In the genomic region with DNA sequence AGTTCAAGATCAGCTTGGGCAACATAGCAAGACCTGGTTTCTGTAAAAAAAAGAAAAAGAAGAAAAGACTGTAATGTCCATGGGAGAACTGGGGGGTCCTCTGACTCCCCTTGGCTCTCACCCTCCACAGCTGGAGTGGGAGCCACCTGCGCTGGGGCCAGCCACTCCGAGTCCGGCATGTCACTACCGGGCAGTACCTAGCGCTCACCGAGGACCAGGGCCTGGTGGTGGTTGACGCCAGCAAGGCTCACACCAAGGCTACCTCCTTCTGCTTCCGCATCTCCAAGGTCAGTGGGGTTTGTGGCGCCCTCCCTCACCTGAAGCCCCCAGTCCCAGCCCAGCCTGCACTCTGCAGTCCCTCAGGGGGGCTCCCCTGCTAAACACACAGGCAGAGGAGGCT, we compare ENCODE assay signal across 33 cellular contexts. TPM values are rescaled to one million over a fixed set of nuclear protein-coding genes. Genes with fewer than 3 reads are reported as not detected.
"Had no signal": no experiment of that assay in that cellular context is flagged by ENCODE, and none has a peak within 500 bp of the region (broad histone marks: within the 10 kb centered on the region; RNA-seq: fewer than 3 reads in every experiment).

No MANE protein-coding gene starts in this region.

- H3K4me3 ChIP-seq: ascending aorta, breast epithelium, cardiac muscle cell, colonic mucosa, esophagus muscularis mucosa, gastroesophageal sphincter had no signal

- H3K27me3 Mint-ChIP-seq: activated CD4-positive, alpha-beta memory T cell treated with anti-CD3 and anti-CD28 coated beads for 36 hours had no signal

- H3K4me3 Mint-ChIP-seq: activated CD4-positive, alpha-beta memory T cell treated with anti-CD3 and anti-CD28 coated beads for 36 hours; activated CD4-positive, alpha-beta T cell treated with anti-CD3 and anti-CD28 coated beads for 36 hours; activated CD4-positive, alpha-beta T cell treated with anti-CD3 and anti-CD28 coated beads, Interleukin-2, amount 10 ng/mL, durations not matched to agents 24 days and 14 days; activated CD8-positive, alpha-beta memory T cell treated with anti-CD3 and anti-CD28 coated beads, Interleukin-2, amount 10 ng/mL, durations not matched to agents 7 days and 5 days; activated CD8-positive, alpha-beta T cell treated with anti-CD3 and anti-CD28 coated beads, Interleukin-2, amount 10 ng/mL, durations not matched to agents 7 days and 5 days; activated naive CD4-positive, alpha-beta T cell treated with anti-CD3 and anti-CD28 coated beads, Interleukin-2, amount 10 ng/mL, durations not matched to agents 7 days and 5 days; activated naive CD8-positive, alpha-beta T cell treated with anti-CD3 and anti-CD28 coated beads, Interleukin-2, amount 10 ng/mL, durations not matched to agents 7 days and 5 days; activated T-helper 1 cell treated with anti-CD3 and anti-CD28 coated beads, Interleukin-12 subunit alpha, Interleukin-12 subunit beta, Interleukin-2, Interleukin-4 antibody, amounts not matched to agents 30 ng/mL and 10 ng/mL and 1 ng/mL, durations not matched to agents 14 hours and 24 hours and 36 hours; brain; T-helper 17 cell; T-helper 2 cell treated with Interferon-gamma antibody and Interleukin-4, amounts not matched to agents 5 μg/mL and 100 μg/mL, for 36 hours had no signal

- H3K4me1 Mint-ChIP-seq: activated CD4-positive, alpha-beta T cell treated with anti-CD3 and anti-CD28 coated beads for 36 hours; activated naive CD4-positive, alpha-beta T cell treated with anti-CD3 and anti-CD28 coated beads, Interleukin-2, amount 10 ng/mL, durations not matched to agents 7 days and 5 days; brain had no signal

- H3K36me3 Mint-ChIP-seq: activated CD4-positive, alpha-beta memory T cell treated with anti-CD3 and anti-CD28 coated beads for 36 hours; activated CD8-positive, alpha-beta memory T cell treated with anti-CD3 and anti-CD28 coated beads, Interleukin-2, amount 10 ng/mL, durations not matched to agents 7 days and 5 days; activated naive CD4-positive, alpha-beta T cell treated with anti-CD3 and anti-CD28 coated beads, Interleukin-2, amount 10 ng/mL, durations not matched to agents 7 days and 5 days; activated naive CD4-positive, alpha-beta T cell treated with anti-CD3 and anti-CD28 coated beads, Interleukin-2, amount 50 U/mL, for 72 hours; activated naive CD8-positive, alpha-beta T cell treated with anti-CD3 and anti-CD28 coated beads, Interleukin-2, amount 10 ng/mL, durations not matched to agents 7 days and 5 days had no signal

- ATAC-seq: activated CD4-positive, alpha-beta T cell treated with anti-CD3 and anti-CD28 coated beads for 36 hours; activated CD8-positive, alpha-beta memory T cell treated with anti-CD3 and anti-CD28 coated beads, Interleukin-2, amount 10 ng/mL, durations not matched to agents 7 days and 5 days; activated CD8-positive, alpha-beta T cell treated with anti-CD3 and anti-CD28 coated beads, Interleukin-2, amount 10 ng/mL, durations not matched to agents 7 days and 5 days; activated naive CD4-positive, alpha-beta T cell treated with anti-CD3 and anti-CD28 coated beads, Interleukin-2, amount 50 U/mL, for 72 hours; foreskin keratinocyte; gastroesophageal sphincter; T-helper 17 cell had no signal

- H3K9me3 Mint-ChIP-seq: activated CD4-positive, alpha-beta memory T cell treated with anti-CD3 and anti-CD28 coated beads for 36 hours; activated CD4-positive, alpha-beta T cell treated with anti-CD3 and anti-CD28 coated beads, Interleukin-2, amount 10 ng/mL, durations not matched to agents 24 days and 14 days; activated naive CD4-positive, alpha-beta T cell treated with anti-CD3 and anti-CD28 coated beads, Interleukin-2, amount 10 ng/mL, durations not matched to agents 7 days and 5 days; activated naive CD4-positive, alpha-beta T cell treated with anti-CD3 and anti-CD28 coated beads, Interleukin-2, amount 50 U/mL, for 72 hours; activated naive CD8-positive, alpha-beta T cell treated with anti-CD3 and anti-CD28 coated beads, Interleukin-2, amount 10 ng/mL, durations not matched to agents 7 days and 5 days; activated T-helper 1 cell treated with anti-CD3 and anti-CD28 coated beads, Interleukin-12 subunit alpha, Interleukin-12 subunit beta, Interleukin-2, Interleukin-4 antibody, amounts not matched to agents 30 ng/mL and 10 ng/mL and 1 ng/mL, durations not matched to agents 14 hours and 24 hours and 36 hours; T-helper 2 cell treated with Interferon-gamma antibody and Interleukin-4, amounts not matched to agents 5 μg/mL and 100 μg/mL, for 36 hours had no signal

- H3K27ac Mint-ChIP-seq: activated CD4-positive, alpha-beta memory T cell treated with anti-CD3 and anti-CD28 coated beads for 36 hours; activated CD4-positive, alpha-beta T cell treated with anti-CD3 and anti-CD28 coated beads for 36 hours; activated CD4-positive, alpha-beta T cell treated with anti-CD3 and anti-CD28 coated beads, Interleukin-2, amount 10 ng/mL, durations not matched to agents 24 days and 14 days; activated CD8-positive, alpha-beta memory T cell treated with anti-CD3 and anti-CD28 coated beads, Interleukin-2, amount 10 ng/mL, durations not matched to agents 7 days and 5 days; activated CD8-positive, alpha-beta T cell treated with anti-CD3 and anti-CD28 coated beads, Interleukin-2, amount 10 ng/mL, durations not matched to agents 7 days and 5 days; activated naive CD4-positive, alpha-beta T cell treated with anti-CD3 and anti-CD28 coated beads, Interleukin-2, amount 10 ng/mL, durations not matched to agents 7 days and 5 days; activated naive CD4-positive, alpha-beta T cell treated with anti-CD3 and anti-CD28 coated beads, Interleukin-2, amount 50 U/mL, for 72 hours; activated naive CD8-positive, alpha-beta T cell treated with anti-CD3 and anti-CD28 coated beads, Interleukin-2, amount 10 ng/mL, durations not matched to agents 7 days and 5 days; activated T-helper 1 cell treated with anti-CD3 and anti-CD28 coated beads, Interleukin-12 subunit alpha, Interleukin-12 subunit beta, Interleukin-2, Interleukin-4 antibody, amounts not matched to agents 30 ng/mL and 10 ng/mL and 1 ng/mL, durations not matched to agents 14 hours and 24 hours and 36 hours; brain; T-helper 17 cell; T-helper 2 cell treated with Interferon-gamma antibody and Interleukin-4, amounts not matched to agents 5 μg/mL and 100 μg/mL, for 36 hours had no signal

- H3K9me3 ChIP-seq: ascending aorta, breast epithelium, colonic mucosa, esophagus muscularis mucosa, gastroesophageal sphincter had no signal

- H3K27ac ChIP-seq: ascending aorta, breast epithelium, cardiac muscle cell, colonic mucosa, esophagus muscularis mucosa, foreskin keratinocyte, gastroesophageal sphincter had no signal

- H3K27me3 ChIP-seq: ascending aorta, breast epithelium, cardiac muscle cell, colonic mucosa, foreskin keratinocyte had no signal

- H3K36me3 ChIP-seq: ascending aorta, breast epithelium, cardiac muscle cell, colonic mucosa, esophagus muscularis mucosa, gastroesophageal sphincter had no signal

- H3K4me1 ChIP-seq: ascending aorta, breast epithelium, colonic mucosa, esophagus muscularis mucosa, foreskin keratinocyte, gastroesophageal sphincter had no signal

- DNase-seq: activated CD4-positive, alpha-beta memory T cell treated with anti-CD3 and anti-CD28 coated beads for 36 hours; activated CD4-positive, alpha-beta T cell treated with anti-CD3 and anti-CD28 coated beads for 36 hours; activated CD4-positive, alpha-beta T cell treated with anti-CD3 and anti-CD28 coated beads, Interleukin-2, amount 10 ng/mL, durations not matched to agents 24 days and 14 days; activated CD4-positive, CD25-positive, alpha-beta regulatory T cell; activated CD4-positive, CD25-positive, alpha-beta regulatory T cell treated with anti-CD3 and anti-CD28 coated beads, Interleukin-2, amount 50 U/mL, for 72 hours; activated CD8-positive, alpha-beta memory T cell treated with anti-CD3 and anti-CD28 coated beads, Interleukin-2, amount 10 ng/mL, durations not matched to agents 7 days and 5 days; activated CD8-positive, alpha-beta memory T cell treated with anti-CD3 and anti-CD28 coated beads, Interleukin-2, amount 50 U/mL, for 4 hours; activated CD8-positive, alpha-beta T cell treated with anti-CD3 and anti-CD28 coated beads, Interleukin-2, amount 10 ng/mL, durations not matched to agents 7 days and 5 days; activated gamma-delta T cell; activated naive CD4-positive, alpha-beta T cell; activated naive CD4-positive, alpha-beta T cell treated with anti-CD3 and anti-CD28 coated beads, Interleukin-2, amount 10 ng/mL, durations not matched to agents 7 days and 5 days; activated naive CD8-positive, alpha-beta T cell treated with anti-CD3 and anti-CD28 coated beads, Interleukin-2, amount 10 ng/mL, durations not matched to agents 7 days and 5 days; activated T-cell treated with anti-CD3 and anti-CD28 coated beads, Interleukin-2, amount 50 U/mL, for 1 hour; activated T-cell treated with anti-CD3 and anti-CD28 coated beads, Interleukin-2, amount 50 U/mL, for 48 hours; central memory CD4-positive, alpha-beta T cell; cerebellar nuclear complex; colonic mucosa; effector CD8-positive, alpha-beta T cell; erythroblast; foreskin keratinocyte; T-helper 1 cell; T-helper 17 cell had no signal

RNA-seq across cellular contexts. Expression of a gene that starts 14.7 kb away (rescaled TPM):
- total RNA-seq: dermis microvascular lymphatic vessel endothelial cell had no signal

RNA-seq across cellular contexts. Expression of a gene that starts 22.2 kb away (rescaled TPM):
- total RNA-seq: dermis microvascular lymphatic vessel endothelial cell, foreskin keratinocyte, glomerular endothelial cell had no signal
- polyA plus RNA-seq: foreskin keratinocyte had no signal
